ENCODE assay signal across 8 cellular contexts in the genomic region with DNA sequence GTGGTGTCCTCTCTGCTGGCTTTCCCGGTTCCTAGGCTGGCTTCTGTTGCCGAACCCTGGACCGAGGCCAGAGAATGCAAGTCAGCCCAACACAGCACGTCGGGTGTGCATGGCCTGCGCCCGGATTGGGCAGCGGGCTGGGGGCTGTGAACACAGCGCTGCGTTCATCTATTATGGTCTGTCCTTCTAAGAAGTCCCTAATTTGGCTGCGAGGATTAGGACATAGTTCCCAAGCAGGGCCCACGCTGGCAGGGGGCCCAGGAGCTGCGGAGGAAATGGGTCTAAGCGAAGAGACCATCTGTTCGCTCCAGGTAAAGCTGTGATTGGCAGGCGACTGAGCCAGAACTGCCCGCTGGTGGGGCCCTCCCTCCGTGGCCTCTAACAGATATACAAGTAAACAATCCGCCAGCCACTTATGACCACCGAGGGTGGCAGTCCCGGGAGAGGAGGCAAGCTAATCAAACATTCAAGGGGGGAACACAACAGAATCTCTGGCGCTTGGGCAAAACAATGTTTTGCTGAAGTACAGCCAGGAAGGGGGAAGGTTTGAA. TPM values are rescaled to one million over a fixed set of nuclear protein-coding genes. Genes with fewer than 3 reads are reported as not detected.
DNase-seq lines count a peak whose midpoint lies in the region; ATAC-seq lines count a peak whose summit lies in the region.

No MANE protein-coding gene starts in this region.

- no peak for ATAC-seq in stimulated activated memory B cell treated with anti-CD40 and anti-IgM and Interleukin-4, amounts not matched to agents 10 μg/mL and 1 μg/mL and 100 μg/mL, for 72 hours
- no peak for ATAC-seq in GM21786 (IDR thresholded peaks at IDR 0.05; ENCODE audit: unreplicated experiment)

- H3K27me3 ChIP-seq in MG63: 0 out of 2 replicates have a peak, but pooled peaks cover 3% of the 10 kb centered on the region

- H3K36me3 Mint-ChIP-seq in stimulated activated memory B cell treated with anti-CD40 and anti-IgM and Interleukin-4, amounts not matched to agents 10 μg/mL and 1 μg/mL and 100 μg/mL, for 72 hours: no peaks in the 10 kb centered on the region

- H3K27ac Mint-ChIP-seq in stimulated activated memory B cell treated with anti-CD40 and anti-IgM and Interleukin-4, amounts not matched to agents 10 μg/mL and 1 μg/mL and 100 μg/mL, for 72 hours: no peak overlapping the region

- no peaks in the 10 kb centered on the region for H3K9me3 Mint-ChIP-seq in stimulated activated memory B cell treated with anti-CD40 and anti-IgM and Interleukin-4, amounts not matched to agents 10 μg/mL and 1 μg/mL and 100 μg/mL, for 72 hours

- DNase-seq in COR-L47 (lab: John Stamatoyannopoulos, UW) (peak; percentile 98), NCI-H1694 treated with DMSO at 0.1 percent for 48 hours (lab: John Stamatoyannopoulos, UW) (peak; percentile 91), skeletal muscle cell (ENCODE audit: low read depth) (peak; percentile 47), MG63 (no peak)

- H3K4me3 ChIP-seq in iPS-18c (ENCODE audit: insufficient read depth, low read depth, low read length) (peak overlapping the region; percentile 31), skeletal muscle cell (ENCODE audit: low read depth, low read length) (no peak overlapping the region), MG63 (no peak overlapping the region)

- no peaks in the 10 kb centered on the region for H3K27me3 Mint-ChIP-seq in stimulated activated memory B cell treated with anti-CD40 and anti-IgM and Interleukin-4, amounts not matched to agents 10 μg/mL and 1 μg/mL and 100 μg/mL, for 72 hours

- peaks cover 2% of the 10 kb centered on the region for H3K9me3 ChIP-seq in iPS-18c (ENCODE audit: control insufficient read depth, insufficient read depth, low read length)
- no peaks in the 10 kb centered on the region for H3K9me3 ChIP-seq in MG63

- H3K27ac ChIP-seq in angular gyrus (ENCODE audit: low read depth, low read length): peak overlapping the region; percentile 42

- peaks cover 8% of the 10 kb centered on the region for H3K4me1 Mint-ChIP-seq in stimulated activated memory B cell treated with anti-CD40 and anti-IgM and Interleukin-4, amounts not matched to agents 10 μg/mL and 1 μg/mL and 100 μg/mL, for 72 hours

- no peaks in the 10 kb centered on the region for H3K36me3 ChIP-seq in MG63

- no peak overlapping the region for H3K4me3 Mint-ChIP-seq in stimulated activated memory B cell treated with anti-CD40 and anti-IgM and Interleukin-4, amounts not matched to agents 10 μg/mL and 1 μg/mL and 100 μg/mL, for 72 hours

RNA-seq across cellular contexts. Expression of a gene that starts 6.0 kb away (rescaled TPM):
- 1.7 and 2.4 TPM in 2 replicates for total RNA-seq in MG63 (2014; rRNA removed; shearing (Covaris generic); ENCODE audit: low replicate concordance)

RNA-seq across cellular contexts. Expression of a gene that starts 20.4 kb away (rescaled TPM):
- 184 and 410 TPM in 2 replicates for total RNA-seq in MG63 (2014; rRNA removed; shearing (Covaris generic); ENCODE audit: low replicate concordance)

RNA-seq across cellular contexts. Expression of a gene that starts 22.1 kb away (rescaled TPM):
- 44.1 and 86.8 TPM in 2 replicates for total RNA-seq in MG63 (2014; rRNA removed; shearing (Covaris generic); ENCODE audit: low replicate concordance)

RNA-seq across cellular contexts. Expression of a gene that starts 25.3 kb away (rescaled TPM):
- total RNA-seq in MG63 (2014; rRNA removed; shearing (Covaris generic); ENCODE audit: low replicate concordance): 1,902 and 1,921 TPM in 2 replicates

RNA-seq across cellular contexts. Expression of a gene that starts 26.1 kb away (rescaled TPM):
- total RNA-seq in MG63 (2014; rRNA removed; shearing (Covaris generic); ENCODE audit: low replicate concordance): not detected in 2 replicates
